26 cellular contexts compared by ENCODE assay signal in genomic region chr11:115148101-115148500, GRCh38.
"Had no signal": no experiment of that assay in that cellular context is flagged by ENCODE, and none has a peak within 500 bp of the region (broad histone marks: within the 10 kb centered on the region; RNA-seq: fewer than 3 reads in every experiment).

No MANE protein-coding gene starts in this region.

- H3K27ac Mint-ChIP-seq: activated CD4-positive, alpha-beta memory T cell treated with anti-CD3 and anti-CD28 coated beads for 36 hours; activated naive CD4-positive, alpha-beta T cell treated with anti-CD3 and anti-CD28 coated beads for 36 hours; activated naive CD8-positive, alpha-beta T cell treated with anti-CD3 and anti-CD28 coated beads for 36 hours; activated T-helper 1 cell treated with anti-CD3 and anti-CD28 coated beads, Interleukin-12 subunit alpha, Interleukin-12 subunit beta, Interleukin-2, Interleukin-4 antibody, amounts not matched to agents 30 ng/mL and 10 ng/mL and 1 ng/mL, durations not matched to agents 14 hours and 24 hours and 36 hours; endodermal cell; natural killer cell treated with Interleukin-12 subunit alpha and Interleukin-12 subunit beta and Interleukin-15 and Interleukin-18, amount 100 ng/mL, for 72 hours had no signal

- H3K9me3 ChIP-seq: adrenal gland, body of pancreas, esophagus muscularis mucosa, left lung, lower lobe of right lung, sigmoid colon, stomach, thyroid gland had no signal

- H3K4me3 Mint-ChIP-seq: activated CD4-positive, alpha-beta memory T cell treated with anti-CD3 and anti-CD28 coated beads for 36 hours; activated naive CD4-positive, alpha-beta T cell treated with anti-CD3 and anti-CD28 coated beads for 36 hours; activated naive CD8-positive, alpha-beta T cell treated with anti-CD3 and anti-CD28 coated beads for 36 hours; activated T-helper 1 cell treated with anti-CD3 and anti-CD28 coated beads, Interleukin-12 subunit alpha, Interleukin-12 subunit beta, Interleukin-2, Interleukin-4 antibody, amounts not matched to agents 30 ng/mL and 10 ng/mL and 1 ng/mL, durations not matched to agents 14 hours and 24 hours and 36 hours; endodermal cell; natural killer cell treated with Interleukin-12 subunit alpha and Interleukin-12 subunit beta and Interleukin-15 and Interleukin-18, amount 100 ng/mL, for 72 hours; stimulated activated effector memory CD8-positive, alpha-beta T cell treated with anti-CD3 and anti-CD28 coated beads, Interleukin-12 subunit alpha, Interleukin-12 subunit beta, amount 100 ng/mL, for 72 hours had no signal

- H3K4me1 Mint-ChIP-seq: activated naive CD8-positive, alpha-beta T cell treated with anti-CD3 and anti-CD28 coated beads for 36 hours; endodermal cell had no signal

- H3K4me3 ChIP-seq: adrenal gland, body of pancreas, esophagus muscularis mucosa, left lung, lower lobe of right lung, sigmoid colon, stomach, thyroid gland had no signal

- H3K9me3 Mint-ChIP-seq: activated CD4-positive, alpha-beta memory T cell treated with anti-CD3 and anti-CD28 coated beads for 36 hours; endodermal cell had no signal

- H3K36me3 ChIP-seq: adrenal gland, esophagus muscularis mucosa, left lung, lower lobe of right lung, sigmoid colon, stomach, thyroid gland had no signal

- H3K4me1 ChIP-seq: adrenal gland, body of pancreas, esophagus muscularis mucosa, left lung, lower lobe of right lung, sigmoid colon, stomach, thyroid gland had no signal

- H3K27ac ChIP-seq: adrenal gland, body of pancreas, esophagus muscularis mucosa, foreskin keratinocyte, left lung, lower lobe of right lung, sigmoid colon, stomach, thyroid gland, VCaP had no signal

- ATAC-seq: body of pancreas; foreskin keratinocyte; natural killer cell treated with Interleukin-12 subunit alpha and Interleukin-12 subunit beta and Interleukin-15 and Interleukin-18, amount 100 ng/mL, for 72 hours had no signal

- H3K27me3 Mint-ChIP-seq: activated CD4-positive, alpha-beta memory T cell treated with anti-CD3 and anti-CD28 coated beads for 36 hours; natural killer cell treated with Interleukin-12 subunit alpha and Interleukin-12 subunit beta and Interleukin-15 and Interleukin-18, amount 100 ng/mL, for 72 hours had no signal

- DNase-seq: activated CD4-positive, alpha-beta memory T cell treated with anti-CD3 and anti-CD28 coated beads for 36 hours; activated CD4-positive, alpha-beta T cell treated with anti-CD3 and anti-CD28 coated beads for 4 hours; activated CD8-positive, alpha-beta memory T cell treated with anti-CD3 and anti-CD28 coated beads, Interleukin-2, amount 50 U/mL, for 4 hours; activated effector memory CD4-positive, alpha-beta T cell treated with anti-CD3 and anti-CD28 coated beads, Interleukin-2, amount 50 U/mL, for 16 hours; activated naive CD4-positive, alpha-beta T cell treated with anti-CD3 and anti-CD28 coated beads for 36 hours; activated naive CD8-positive, alpha-beta T cell treated with anti-CD3 and anti-CD28 coated beads for 36 hours; activated T-cell treated with anti-CD3 and anti-CD28 coated beads, Interleukin-2, amount 50 U/mL, for 1 hour; adrenal gland; aorta; body of pancreas; endodermal cell; foreskin keratinocyte; left lung; lower lobe of right lung; mesendoderm; sigmoid colon; small intestine; stimulated activated CD4-positive, alpha-beta T cell treated with anti-CD3 and anti-CD28 coated beads, Interleukin-4, amount 100 ng/mL, for 24 hours; stomach; thyroid gland had no signal

- H3K36me3 Mint-ChIP-seq: activated CD4-positive, alpha-beta memory T cell treated with anti-CD3 and anti-CD28 coated beads for 36 hours; activated naive CD8-positive, alpha-beta T cell treated with anti-CD3 and anti-CD28 coated beads for 36 hours; natural killer cell treated with Interleukin-12 subunit alpha and Interleukin-12 subunit beta and Interleukin-15 and Interleukin-18, amount 100 ng/mL, for 72 hours; stimulated activated effector memory CD8-positive, alpha-beta T cell treated with anti-CD3 and anti-CD28 coated beads, Interleukin-12 subunit alpha, Interleukin-12 subunit beta, amount 100 ng/mL, for 72 hours had no signal

- FAIRE-seq: small intestine, TTC549 had no signal

- H3K27me3 ChIP-seq: adrenal gland, body of pancreas, foreskin keratinocyte, thyroid gland had no signal
